17 cellular contexts compared by ENCODE assay signal in the genomic region with DNA sequence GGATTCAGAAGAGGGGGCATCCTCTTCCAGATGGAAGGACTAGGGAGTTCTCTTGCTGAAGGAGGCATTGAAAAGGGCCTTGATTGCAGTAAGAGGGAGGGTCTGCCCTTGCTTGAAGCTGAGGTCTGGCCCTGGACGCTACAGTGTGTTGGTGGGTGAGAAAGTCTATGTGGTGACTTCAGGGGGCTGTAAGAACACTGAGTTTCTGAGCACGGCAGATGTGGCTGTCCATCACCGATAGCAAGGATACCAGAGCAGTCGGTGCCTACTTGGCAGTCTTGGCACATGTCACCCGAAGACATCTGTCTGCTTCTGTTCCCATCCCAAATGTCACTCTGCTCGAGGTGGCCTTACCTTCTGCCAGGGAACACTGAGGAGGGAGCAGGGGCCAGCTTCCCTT.
A peak's percentile ranks its signal among the peaks of the same experiment; 100 is the strongest.
DNase-seq lines count a peak whose midpoint lies in the region; ATAC-seq, FAIRE-seq and TF ChIP-seq lines count a peak whose summit lies in the region.
"Had no signal": no experiment of that assay in that cellular context is flagged by ENCODE, and none has a peak within 500 bp of the region (broad histone marks: within the 10 kb centered on the region; RNA-seq: fewer than 3 reads in every experiment).

No MANE protein-coding gene starts in this region.

- H4K8ac ChIP-seq in H1 (ENCODE audit: extremely low read depth, insufficient read depth, low read length): no peak overlapping the region
- no peak overlapping the region for H4K8ac ChIP-seq in neuronal stem cell (ENCODE audit: low read depth, low read length)

- H3K4me1 ChIP-seq in H1 (replicated peaks in 1 of 4; ENCODE audit: control insufficient read depth in 3 of 4, insufficient read depth in 4 of 4, low read length in 3 of 4): peaks cover 0 to 2% (median 0%) of the 10 kb centered on the region in 4 experiments; a peak in 1 of 7 replicates
- H3K4me1 ChIP-seq in neuronal stem cell (ENCODE audit: control insufficient read depth in 2 of 2, insufficient read depth in 1 of 2, low read depth in 1 of 2, low read length in 2 of 2): peaks cover 0 to 11% of the 10 kb centered on the region in 2 donors

- H3K27me3 ChIP-seq in H1 (replicated peaks in 1 of 4; ENCODE audit: control insufficient read depth in 3 of 4, extremely low read depth in 1 of 4, insufficient read depth in 3 of 4, low read length in 3 of 4) (no peaks in the 10 kb centered on the region), neuronal stem cell (ENCODE audit: control insufficient read depth in 3 of 3, insufficient read depth in 3 of 3, low read depth in 1 of 3, low read length in 3 of 3) (no peaks in the 10 kb centered on the region)

- H3K23me2 ChIP-seq in H1 (ENCODE audit: low read depth, low read length): no peaks in the 10 kb centered on the region

- H2BK20ac ChIP-seq in H1 (ENCODE audit: low read length): no peak overlapping the region

- no peaks in the 10 kb centered on the region for H3K79me2 ChIP-seq in H1 (ENCODE audit: control insufficient read depth in 1 of 2, insufficient read depth in 2 of 2, low read length in 2 of 2)

- H3K14ac ChIP-seq in H1 (ENCODE audit: insufficient read length): no peak overlapping the region
- H3K14ac ChIP-seq in neuronal stem cell (ENCODE audit: low read length): no peak overlapping the region

- H2BK120ac ChIP-seq in H1 (replicated peaks; ENCODE audit: low read depth, low read length) (no peak overlapping the region), neuronal stem cell (ENCODE audit: low read depth, low read length) (no peak overlapping the region)

- TF ChIP-seq RAD21 in H1 (IDR thresholded peaks at IDR 0.05 in 1 of 2, conservative IDR thresholded peaks at IDR 0.05 in 1 of 2; ENCODE audit: low read depth in 2 of 2, low read length in 2 of 2): no peak

- no peaks in the 10 kb centered on the region for H3K9me3 ChIP-seq in H1 (ENCODE audit: insufficient read depth in 2 of 2, low read depth in 1 of 2, low read length in 1 of 2)
- H3K9me3 ChIP-seq in neuronal stem cell (replicated peaks in 1 of 2; ENCODE audit: control insufficient read depth in 2 of 2, insufficient read depth in 1 of 2, low read depth in 1 of 2, low read length in 2 of 2): no peaks in the 10 kb centered on the region

- no peak for TF ChIP-seq POLR2A in H1 (IDR thresholded peaks at IDR 0.05; ENCODE audit: control extremely low read depth in 1 of 2, low read depth in 2 of 2, low read length in 2 of 2)

- H3K18ac ChIP-seq in H1 (ENCODE audit: extremely low read depth, low read length) (no peak overlapping the region), neuronal stem cell (ENCODE audit: low read length) (no peak overlapping the region)

- H2AK5ac ChIP-seq in H1 (ENCODE audit: low read depth, low read length) (no peak overlapping the region), neuronal stem cell (ENCODE audit: low read depth, low read length) (peak overlapping the region; percentile 41)

- H3K9ac ChIP-seq in H1 (replicated peaks in 1 of 4; ENCODE audit: extremely low read depth in 1 of 4, low read depth in 3 of 4, low read length in 3 of 4): no peak overlapping the region
- no peak overlapping the region for H3K9ac ChIP-seq in neuronal stem cell (ENCODE audit: low read depth, low read length, poor library complexity)

- CTCF ChIA-PET in H1 (lab: Charles Lee; ENCODE audit: partially characterized antibody): no interaction called here

- H2BK12ac ChIP-seq in H1 (ENCODE audit: low read depth, low read length) (peak overlapping the region; percentile 1; the same call in 1 of the 2 replicates), neuronal stem cell (ENCODE audit: low read length) (no peak overlapping the region)

- no peak overlapping the region for H4K5ac ChIP-seq in H1 (ENCODE audit: insufficient read length, low read depth, low read length)

- H3K4me3 ChIP-seq in H1 (ENCODE audit: extremely low read depth in 1 of 4, insufficient read depth in 2 of 4, low read depth in 3 of 4, low read length in 4 of 4): no peak overlapping the region
- no peak overlapping the region for H3K4me3 ChIP-seq in neuronal stem cell (ENCODE audit: low read length in 2 of 2)

- H2AFZ ChIP-seq in H1 (ENCODE audit: low read length) (no peak overlapping the region), neuronal stem cell (ENCODE audit: low read length) (no peak overlapping the region)

- no peaks in the 10 kb centered on the region for H4K20me1 ChIP-seq in H1 (replicated peaks in 1 of 2; ENCODE audit: control insufficient read depth in 1 of 2, insufficient read depth in 2 of 2, low read length in 2 of 2)

- no peak for ATAC-seq in HG03521 (IDR thresholded peaks at IDR 0.05; ENCODE audit: unreplicated experiment)

- no peak overlapping the region for H3K56ac ChIP-seq in H1 (replicated peaks; ENCODE audit: insufficient read length, low read depth, low read length)

- POLR2A ChIA-PET in H1 (lab: Charles Lee; ENCODE audit: partially characterized antibody): no interaction called here

- H2BK5ac ChIP-seq in H1 (ENCODE audit: low read depth, low read length) (no peak overlapping the region), neuronal stem cell (ENCODE audit: low read length) (no peak overlapping the region)

- H3K4ac ChIP-seq in H1 (replicated peaks; ENCODE audit: insufficient read length, low read depth, low read length) (no peak overlapping the region), neuronal stem cell (ENCODE audit: low read length) (no peak overlapping the region)

- no peak for TF ChIP-seq CTCF in H1 (IDR thresholded peaks at IDR 0.05; ENCODE audit: control extremely low read depth in 1 of 3, insufficient read depth in 1 of 3, low read depth in 1 of 3, low read length in 3 of 3)

- H3K36me3 ChIP-seq in H1 (ENCODE audit: control insufficient read depth in 2 of 4, insufficient read depth in 4 of 4, low read length in 3 of 4) (no peaks in the 10 kb centered on the region), neuronal stem cell (replicated peaks in 1 of 2; ENCODE audit: control insufficient read depth in 2 of 2, insufficient read depth in 2 of 2, low read length in 2 of 2) (no peaks in the 10 kb centered on the region)

- H3K23ac ChIP-seq in H1 (ENCODE audit: insufficient read length): no peak overlapping the region
- no peak overlapping the region for H3K23ac ChIP-seq in neuronal stem cell (ENCODE audit: low read depth, low read length, poor library complexity)

- H3K79me1 ChIP-seq in H1 (ENCODE audit: low read depth, low read length) (no peaks in the 10 kb centered on the region), neuronal stem cell (ENCODE audit: low read depth, low read length) (no peaks in the 10 kb centered on the region)

- peak; percentile 42 for DNase-seq in NCI-H2171 treated with DMSO at 0.1 percent for 48 hours (lab: John Stamatoyannopoulos, UW)
- no peak for DNase-seq in NCI-H2171 (lab: John Stamatoyannopoulos, UW)
- no peak for DNase-seq in H1 (ENCODE audit: low read depth in 1 of 2, low spot score in 2 of 2)
- DNase-seq in neuronal stem cell (ENCODE audit: low spot score): no peak
- DNase-seq in NCI-H1092 treated with DMSO at 0.1 percent for 48 hours (lab: John Stamatoyannopoulos, UW): no peak
- DNase-seq: C1 segment of cervical spinal cord; Calu3; CD4-positive, alpha-beta memory T cell; COR-L47; DMS79; EL; GDM1; GOT3; H7; HCEC 1CT had no signal

- TF ChIP-seq EP300 in H1 (IDR thresholded peaks at IDR 0.05; ENCODE audit: borderline replicate concordance in 1 of 2, low read depth in 2 of 2, low read length in 2 of 2): no peak

- H3K27ac ChIP-seq in H1 (ENCODE audit: low read depth, low read length): no peak overlapping the region
- no peak overlapping the region for H3K27ac ChIP-seq in neuronal stem cell (replicated peaks; ENCODE audit: low read length)

- WGBS in H1 (ENCODE audit: extremely low coverage in 1 of 2, insufficient coverage in 1 of 2, insufficient read length in 1 of 2, insufficient replicate concordance in 2 of 2, low coverage in 1 of 2, low lambda C conversion rate in 2 of 2, missing lambda C conversion rate in 1 of 2), 2 experiments: 93% methylated on average over 6 of the region's 6 CpGs; no CpG with 5 or more reads in 1 of the 2 experiments
- WGBS in neuronal stem cell (ENCODE audit: extremely low coverage in 2 of 2, insufficient read length in 2 of 2, insufficient replicate concordance in 1 of 2), 2 donors: no CpG with 5 or more reads among the region's 6 CpGs

- no peak for FAIRE-seq in H1 (lab: Jason Lieb, UNC)
- FAIRE-seq: GM12892 had no signal

- H3K4me2 ChIP-seq in H1 (ENCODE audit: insufficient read depth in 1 of 2, low read depth in 2 of 2, low read length in 2 of 2) (no peak overlapping the region), neuronal stem cell (ENCODE audit: insufficient read depth, low read length, poor library complexity, severe bottlenecking) (no peak overlapping the region)

- H4K91ac ChIP-seq in H1 (replicated peaks; ENCODE audit: insufficient read length, low read length) (no peak overlapping the region), neuronal stem cell (ENCODE audit: low read depth, low read length, poor library complexity) (no peak overlapping the region)

- H2BK15ac ChIP-seq in H1 (ENCODE audit: low read length): no peak overlapping the region
- H2BK15ac ChIP-seq in neuronal stem cell (ENCODE audit: low read length): no peak overlapping the region

TF ChIP-seq in H1, 55 proteins besides CTCF, POLR2A, EP300 and RAD21 (continues in another document):
- TF ChIP-seq NRF1 (IDR thresholded peaks at IDR 0.05; ENCODE audit: low read depth, low read length): no peak
- TF ChIP-seq MAFK (IDR thresholded peaks at IDR 0.05; ENCODE audit: low read depth, low read length): no peak
- no peak for TF ChIP-seq CHD1 (IDR thresholded peaks at IDR 0.05; ENCODE audit: low read depth, low read length)
- no peak for TF ChIP-seq CBX8 (IDR thresholded peaks at IDR 0.05; ENCODE audit: borderline replicate concordance, low read depth, low read length)
- TF ChIP-seq SIRT6 (IDR thresholded peaks at IDR 0.05; ENCODE audit: low read length): no peak
- TF ChIP-seq ZNF274 (IDR thresholded peaks at IDR 0.05; ENCODE audit: borderline replicate concordance, extremely low read depth, low read length): no peak
- TF ChIP-seq SUZ12 (IDR thresholded peaks at IDR 0.05; ENCODE audit: low read length): no peak
- TF ChIP-seq CEBPB (IDR thresholded peaks at IDR 0.05; ENCODE audit: low read depth, low read length): no peak
- TF ChIP-seq, protein P1, sequence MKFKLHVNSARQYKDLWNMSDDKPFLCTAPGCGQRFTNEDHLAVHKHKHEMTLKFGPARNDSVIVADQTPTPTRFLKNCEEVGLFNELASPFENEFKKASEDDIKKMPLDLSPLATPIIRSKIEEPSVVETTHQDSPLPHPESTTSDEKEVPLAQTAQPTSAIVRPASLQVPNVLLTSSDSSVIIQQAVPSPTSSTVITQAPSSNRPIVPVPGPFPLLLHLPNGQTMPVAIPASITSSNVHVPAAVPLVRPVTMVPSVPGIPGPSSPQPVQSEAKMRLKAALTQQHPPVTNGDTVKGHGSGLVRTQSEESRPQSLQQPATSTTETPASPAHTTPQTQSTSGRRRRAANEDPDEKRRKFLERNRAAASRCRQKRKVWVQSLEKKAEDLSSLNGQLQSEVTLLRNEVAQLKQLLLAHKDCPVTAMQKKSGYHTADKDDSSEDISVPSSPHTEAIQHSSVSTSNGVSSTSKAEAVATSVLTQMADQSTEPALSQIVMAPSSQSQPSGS (IDR thresholded peaks at IDR 0.05; ENCODE audit: low read length): no peak
